ENCODE assay signal across 24 cellular contexts in the genomic region with DNA sequence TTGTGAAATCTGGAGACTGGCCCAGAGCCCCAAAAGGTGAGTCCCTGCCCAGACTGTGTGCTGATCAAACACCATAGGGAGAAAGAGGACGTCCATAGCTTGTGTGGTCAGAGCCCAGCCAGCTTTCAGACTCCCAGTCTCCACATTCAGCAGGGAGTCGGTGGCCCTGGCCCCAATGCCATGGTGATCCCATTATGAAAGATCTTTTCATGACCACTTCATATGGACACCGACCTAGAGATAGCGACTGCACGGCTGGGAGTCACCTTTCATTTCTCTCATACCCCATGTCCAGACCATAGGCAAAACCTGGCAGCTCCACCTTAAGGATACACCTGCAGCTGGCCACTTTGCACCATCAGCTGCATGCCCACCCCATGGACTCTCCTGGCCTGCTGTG.
DNase-seq lines count a peak whose midpoint lies in the region; ATAC-seq, FAIRE-seq and TF ChIP-seq lines count a peak whose summit lies in the region.
"Had no signal": no experiment of that assay in that cellular context is flagged by ENCODE, and none has a peak within 500 bp of the region (broad histone marks: within the 10 kb centered on the region; RNA-seq: fewer than 3 reads in every experiment).

No MANE protein-coding gene starts in this region.

- H3K27me3 Mint-ChIP-seq in WTC11 (ENCODE audit: low read depth) (no peaks in the 10 kb centered on the region; the same call in 1 of the 2 replicates), endodermal cell (ENCODE audit: insufficient read depth) (peaks cover 4% of the 10 kb centered on the region)

- TF ChIP-seq EP300 in suprapubic skin (IDR thresholded peaks at IDR 0.05) = no peak

- H3K27ac Mint-ChIP-seq in WTC11 (peak overlapping the region; percentile 37; the same call in 1 of the 2 replicates), endodermal cell (no peak overlapping the region)
- H3K27ac Mint-ChIP-seq: CD4-positive, alpha-beta memory T cell had no signal

- H3K27me3 ChIP-seq in endodermal cell (ENCODE audit: control insufficient read depth, insufficient read depth, low read length, poor library complexity, severe bottlenecking) = no peaks in the 10 kb centered on the region
- H3K27me3 ChIP-seq in suprapubic skin = peaks cover 10% of the 10 kb centered on the region

- H3K4me3 Mint-ChIP-seq in WTC11 (no peak overlapping the region), endodermal cell (no peak overlapping the region)
- H3K4me3 Mint-ChIP-seq: CD4-positive, alpha-beta memory T cell had no signal

- H3K27ac ChIP-seq in endodermal cell (ENCODE audit: low read depth, low read length) (no peak overlapping the region), suprapubic skin (no peak overlapping the region)

- WGBS in endodermal cell (ENCODE audit: insufficient coverage in 1 of 2, insufficient read length in 1 of 2), 2 experiments = 92 to 100% methylated on average over 1 to 5 of the region's 5 CpGs
- WGBS in suprapubic skin = 89% methylated on average over 5 of the region's 5 CpGs

- no peak for TF ChIP-seq POLR2A in suprapubic skin (IDR thresholded peaks at IDR 0.05)

- no peaks in the 10 kb centered on the region for H3K9me3 ChIP-seq in endodermal cell (ENCODE audit: control insufficient read depth, low read length)
- no peaks in the 10 kb centered on the region for H3K9me3 ChIP-seq in suprapubic skin
- H3K9me3 ChIP-seq: SK-N-SH had no signal

- DNase-seq in NCI-H146 (lab: John Stamatoyannopoulos, UW) (peak; percentile 74), WTC11 (ENCODE audit: low spot score) (no peak), endodermal cell (peak; percentile 20), posterior vena cava (ENCODE audit: low spot score) (peak; percentile 44), D721Med (ENCODE audit: insufficient read length, low spot score) (no peak), suprapubic skin (ENCODE audit: low spot score in 2 of 2) (no peak)
- DNase-seq: C1 segment of cervical spinal cord; CD4-positive, alpha-beta memory T cell; COR-L47; EL; GDM1; NCI-H1105; NCI-H1436 treated with DMSO at 0.1 percent for 48 hours; NCI-H2029; NCI-H446; NCI-H526; NCI-H82; NK-92 treated with Interleukin-12 subunit alpha and Interleukin-12 subunit beta, amount 100 ng/mL, for 24 hours; PC-3; SK-N-SH had no signal

- H3K9me3 Mint-ChIP-seq in WTC11 = peaks cover 3% of the 10 kb centered on the region
- no peaks in the 10 kb centered on the region for H3K9me3 Mint-ChIP-seq in endodermal cell
- H3K9me3 Mint-ChIP-seq: CD4-positive, alpha-beta memory T cell had no signal

- peaks cover 53% of the 10 kb centered on the region for H3K4me1 Mint-ChIP-seq in WTC11
- peaks cover 25% of the 10 kb centered on the region for H3K4me1 Mint-ChIP-seq in endodermal cell
- H3K4me1 Mint-ChIP-seq: CD4-positive, alpha-beta memory T cell had no signal

- H3K4me1 ChIP-seq in endodermal cell (ENCODE audit: control insufficient read depth, insufficient read depth, low read length) = peaks cover 5% of the 10 kb centered on the region
- no peaks in the 10 kb centered on the region for H3K4me1 ChIP-seq in suprapubic skin

- H3K36me3 Mint-ChIP-seq in WTC11 = peaks cover 3% of the 10 kb centered on the region
- no peaks in the 10 kb centered on the region for H3K36me3 Mint-ChIP-seq in endodermal cell (ENCODE audit: low read depth)
- H3K36me3 Mint-ChIP-seq: CD4-positive, alpha-beta memory T cell had no signal

- H3K36me3 ChIP-seq in endodermal cell (ENCODE audit: control insufficient read depth, insufficient read depth, low read length) (no peaks in the 10 kb centered on the region), suprapubic skin (no peaks in the 10 kb centered on the region)

- no peak for ATAC-seq in WTC11
- no peak for ATAC-seq in HG03280 (IDR thresholded peaks at IDR 0.05; ENCODE audit: unreplicated experiment)
- ATAC-seq: GM12878, HCT116, PC-3 had no signal

- intact Hi-C loops in posterior vena cava (cut with DNase I) = no loop called here

- no peak for TF ChIP-seq CTCF in WTC11 (IDR thresholded peaks at IDR 0.05)
- no peak for TF ChIP-seq CTCF in endodermal cell (conservative IDR thresholded peaks at IDR 0.05)
- TF ChIP-seq CTCF in D721Med (IDR thresholded peaks at IDR 0.05; ENCODE audit: insufficient read depth, missing control alignments) = no peak
- TF ChIP-seq CTCF in suprapubic skin (IDR thresholded peaks at IDR 0.05) = no peak

- H3K4me3 ChIP-seq in endodermal cell (ENCODE audit: low read length) = no peak overlapping the region
- H3K4me3 ChIP-seq in suprapubic skin = no peak overlapping the region
- H3K4me3 ChIP-seq: GM12878 had no signal

- CTCF ChIA-PET in WTC11 (lab: Charles Lee) = no interaction called here

- POLR2A ChIA-PET in WTC11 (lab: Charles Lee) = no interaction called here

- no peak overlapping the region for H3K9ac ChIP-seq in endodermal cell (ENCODE audit: extremely low read depth, low read length, poor library complexity, severe bottlenecking)
- H3K9ac ChIP-seq: SK-N-SH had no signal

- no peak for FAIRE-seq in D721Med (lab: Jason Lieb, UNC)
- FAIRE-seq: GM12878, HTR-8/SVneo had no signal

TF ChIP-seq in WTC11, 78 proteins besides CTCF, POLR2A, EP300 and RAD21:
- no peak for TF ChIP-seq ZNF671 (CRISPR knock-in tag; IDR thresholded peaks at IDR 0.05)
- TF ChIP-seq MYBL2 (CRISPR knock-in tag; IDR thresholded peaks at IDR 0.05) = no peak
- no peak for TF ChIP-seq IRF2 (CRISPR knock-in tag; IDR thresholded peaks at IDR 0.05; ENCODE audit: borderline replicate concordance, low read depth)
- TF ChIP-seq, protein P1, sequence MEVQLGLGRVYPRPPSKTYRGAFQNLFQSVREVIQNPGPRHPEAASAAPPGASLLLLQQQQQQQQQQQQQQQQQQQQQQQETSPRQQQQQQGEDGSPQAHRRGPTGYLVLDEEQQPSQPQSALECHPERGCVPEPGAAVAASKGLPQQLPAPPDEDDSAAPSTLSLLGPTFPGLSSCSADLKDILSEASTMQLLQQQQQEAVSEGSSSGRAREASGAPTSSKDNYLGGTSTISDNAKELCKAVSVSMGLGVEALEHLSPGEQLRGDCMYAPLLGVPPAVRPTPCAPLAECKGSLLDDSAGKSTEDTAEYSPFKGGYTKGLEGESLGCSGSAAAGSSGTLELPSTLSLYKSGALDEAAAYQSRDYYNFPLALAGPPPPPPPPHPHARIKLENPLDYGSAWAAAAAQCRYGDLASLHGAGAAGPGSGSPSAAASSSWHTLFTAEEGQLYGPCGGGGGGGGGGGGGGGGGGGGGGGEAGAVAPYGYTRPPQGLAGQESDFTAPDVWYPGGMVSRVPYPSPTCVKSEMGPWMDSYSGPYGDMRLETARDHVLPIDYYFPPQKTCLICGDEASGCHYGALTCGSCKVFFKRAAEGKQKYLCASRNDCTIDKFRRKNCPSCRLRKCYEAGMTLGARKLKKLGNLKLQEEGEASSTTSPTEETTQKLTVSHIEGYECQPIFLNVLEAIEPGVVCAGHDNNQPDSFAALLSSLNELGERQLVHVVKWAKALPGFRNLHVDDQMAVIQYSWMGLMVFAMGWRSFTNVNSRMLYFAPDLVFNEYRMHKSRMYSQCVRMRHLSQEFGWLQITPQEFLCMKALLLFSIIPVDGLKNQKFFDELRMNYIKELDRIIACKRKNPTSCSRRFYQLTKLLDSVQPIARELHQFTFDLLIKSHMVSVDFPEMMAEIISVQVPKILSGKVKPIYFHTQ (CRISPR knock-in tag; IDR thresholded peaks at IDR 0.05) = no peak
- TF ChIP-seq, protein P2, sequence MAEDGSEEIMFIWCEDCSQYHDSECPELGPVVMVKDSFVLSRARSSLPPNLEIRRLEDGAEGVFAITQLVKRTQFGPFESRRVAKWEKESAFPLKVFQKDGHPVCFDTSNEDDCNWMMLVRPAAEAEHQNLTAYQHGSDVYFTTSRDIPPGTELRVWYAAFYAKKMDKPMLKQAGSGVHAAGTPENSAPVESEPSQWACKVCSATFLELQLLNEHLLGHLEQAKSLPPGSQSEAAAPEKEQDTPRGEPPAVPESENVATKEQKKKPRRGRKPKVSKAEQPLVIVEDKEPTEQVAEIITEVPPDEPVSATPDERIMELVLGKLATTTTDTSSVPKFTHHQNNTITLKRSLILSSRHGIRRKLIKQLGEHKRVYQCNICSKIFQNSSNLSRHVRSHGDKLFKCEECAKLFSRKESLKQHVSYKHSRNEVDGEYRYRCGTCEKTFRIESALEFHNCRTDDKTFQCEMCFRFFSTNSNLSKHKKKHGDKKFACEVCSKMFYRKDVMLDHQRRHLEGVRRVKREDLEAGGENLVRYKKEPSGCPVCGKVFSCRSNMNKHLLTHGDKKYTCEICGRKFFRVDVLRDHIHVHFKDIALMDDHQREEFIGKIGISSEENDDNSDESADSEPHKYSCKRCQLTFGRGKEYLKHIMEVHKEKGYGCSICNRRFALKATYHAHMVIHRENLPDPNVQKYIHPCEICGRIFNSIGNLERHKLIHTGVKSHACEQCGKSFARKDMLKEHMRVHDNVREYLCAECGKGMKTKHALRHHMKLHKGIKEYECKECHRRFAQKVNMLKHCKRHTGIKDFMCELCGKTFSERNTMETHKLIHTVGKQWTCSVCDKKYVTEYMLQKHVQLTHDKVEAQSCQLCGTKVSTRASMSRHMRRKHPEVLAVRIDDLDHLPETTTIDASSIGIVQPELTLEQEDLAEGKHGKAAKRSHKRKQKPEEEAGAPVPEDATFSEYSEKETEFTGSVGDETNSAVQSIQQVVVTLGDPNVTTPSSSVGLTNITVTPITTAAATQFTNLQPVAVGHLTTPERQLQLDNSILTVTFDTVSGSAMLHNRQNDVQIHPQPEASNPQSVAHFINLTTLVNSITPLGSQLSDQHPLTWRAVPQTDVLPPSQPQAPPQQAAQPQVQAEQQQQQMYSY (CRISPR knock-in tag; IDR thresholded peaks at IDR 0.05) = no peak
- TF ChIP-seq ESRRA (CRISPR knock-in tag; IDR thresholded peaks at IDR 0.05; ENCODE audit: borderline replicate concordance) = no peak
- no peak for TF ChIP-seq ATF1 (CRISPR knock-in tag; IDR thresholded peaks at IDR 0.05)
- TF ChIP-seq, protein P3, sequence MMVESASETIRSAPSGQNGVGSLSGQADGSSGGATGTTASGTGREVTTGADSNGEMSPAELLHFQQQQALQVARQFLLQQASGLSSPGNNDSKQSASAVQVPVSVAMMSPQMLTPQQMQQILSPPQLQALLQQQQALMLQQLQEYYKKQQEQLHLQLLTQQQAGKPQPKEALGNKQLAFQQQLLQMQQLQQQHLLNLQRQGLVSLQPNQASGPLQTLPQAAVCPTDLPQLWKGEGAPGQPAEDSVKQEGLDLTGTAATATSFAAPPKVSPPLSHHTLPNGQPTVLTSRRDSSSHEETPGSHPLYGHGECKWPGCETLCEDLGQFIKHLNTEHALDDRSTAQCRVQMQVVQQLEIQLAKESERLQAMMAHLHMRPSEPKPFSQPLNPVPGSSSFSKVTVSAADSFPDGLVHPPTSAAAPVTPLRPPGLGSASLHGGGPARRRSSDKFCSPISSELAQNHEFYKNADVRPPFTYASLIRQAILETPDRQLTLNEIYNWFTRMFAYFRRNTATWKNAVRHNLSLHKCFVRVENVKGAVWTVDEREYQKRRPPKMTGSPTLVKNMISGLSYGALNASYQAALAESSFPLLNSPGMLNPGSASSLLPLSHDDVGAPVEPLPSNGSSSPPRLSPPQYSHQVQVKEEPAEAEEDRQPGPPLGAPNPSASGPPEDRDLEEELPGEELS (CRISPR knock-in tag; IDR thresholded peaks at IDR 0.05) = no peak
- TF ChIP-seq GTF2I (CRISPR knock-in tag; conservative IDR thresholded peaks at IDR 0.05) = no peak

Comparison
In these comparisons a context has a peak if more than half of its experiments do, and no peak if none do; other contexts are left out.
1. DNase-seq: peak in NCI-H146 (single experiment), endodermal cell (single experiment) and posterior vena cava (single experiment); none in WTC11 (single experiment), D721Med (single experiment) and suprapubic skin (0 of 2).